In the genomic region with DNA sequence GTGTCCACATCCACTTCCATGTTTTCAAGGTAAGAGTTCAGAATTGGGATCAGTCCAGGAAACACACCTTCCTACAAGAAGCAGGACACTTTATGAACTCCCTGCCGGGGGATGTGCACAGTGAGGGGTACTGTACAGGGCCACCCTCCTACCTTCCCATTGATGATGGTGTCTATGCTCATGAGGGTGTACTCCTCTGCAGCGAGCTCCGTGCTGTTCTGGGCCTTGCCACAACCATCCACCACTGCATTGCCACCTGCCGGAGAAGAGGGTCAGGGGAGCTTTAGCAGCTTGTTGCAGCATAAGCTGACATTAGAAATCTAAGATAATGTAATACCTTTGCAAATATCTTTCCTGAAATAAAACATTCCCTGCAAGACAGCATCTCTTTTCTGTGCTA, we compare ENCODE assay signal across 2 cellular contexts.
TF ChIP-seq lines count a peak whose summit lies in the region.

No MANE protein-coding gene starts in this region.

TF ChIP-seq in A549, 52 proteins besides CTCF, POLR2A, EP300 and RAD21:
- TF ChIP-seq NFE2L2 (conservative IDR thresholded peaks at IDR 0.05; ENCODE audit: low read length) (no peak), HDAC2 (IDR thresholded peaks at IDR 0.05) (no peak), JUN (IDR thresholded peaks at IDR 0.05) (no peak), SREBF2 (IDR thresholded peaks at IDR 0.05) (no peak), RCOR1 (IDR thresholded peaks at IDR 0.05; ENCODE audit: low read depth, low read length) (no peak), JUNB (IDR thresholded peaks at IDR 0.05) (no peak), TP53 (CRISPR knock-in tag; IDR thresholded peaks at IDR 0.05) (no peak), ZFP36 (IDR thresholded peaks at IDR 0.05; ENCODE audit: borderline replicate concordance, partially characterized antibody) (no peak), FOSB (CRISPR knock-in tag; IDR thresholded peaks at IDR 0.05) (no peak), POLR2AphosphoS2 (conservative IDR thresholded peaks at IDR 0.05; ENCODE audit: low read length) (no peak), EHMT2 (IDR thresholded peaks at IDR 0.05; ENCODE audit: low read depth) (no peak), MAZ (IDR thresholded peaks at IDR 0.05; ENCODE audit: borderline replicate concordance, low read depth, low read length) (no peak), HOXA7 (CRISPR knock-in tag; IDR thresholded peaks at IDR 0.05) (no peak), ZNF302 (CRISPR knock-in tag; IDR thresholded peaks at IDR 0.05) (no peak), FOSL2 (IDR thresholded peaks at IDR 0.05) (no peak), FOSL2 (CRISPR knock-in tag; IDR thresholded peaks at IDR 0.05) (no peak), KDM1A (IDR thresholded peaks at IDR 0.05; ENCODE audit: low read depth) (no peak)
- TF ChIP-seq, protein P1, sequence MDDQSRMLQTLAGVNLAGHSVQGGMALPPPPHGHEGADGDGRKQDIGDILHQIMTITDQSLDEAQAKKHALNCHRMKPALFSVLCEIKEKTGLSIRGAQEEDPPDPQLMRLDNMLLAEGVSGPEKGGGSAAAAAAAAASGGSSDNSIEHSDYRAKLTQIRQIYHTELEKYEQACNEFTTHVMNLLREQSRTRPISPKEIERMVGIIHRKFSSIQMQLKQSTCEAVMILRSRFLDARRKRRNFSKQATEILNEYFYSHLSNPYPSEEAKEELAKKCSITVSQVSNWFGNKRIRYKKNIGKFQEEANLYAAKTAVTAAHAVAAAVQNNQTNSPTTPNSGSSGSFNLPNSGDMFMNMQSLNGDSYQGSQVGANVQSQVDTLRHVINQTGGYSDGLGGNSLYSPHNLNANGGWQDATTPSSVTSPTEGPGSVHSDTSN (IDR thresholded peaks at IDR 0.05) = no peak
- TF ChIP-seq, protein P2, sequence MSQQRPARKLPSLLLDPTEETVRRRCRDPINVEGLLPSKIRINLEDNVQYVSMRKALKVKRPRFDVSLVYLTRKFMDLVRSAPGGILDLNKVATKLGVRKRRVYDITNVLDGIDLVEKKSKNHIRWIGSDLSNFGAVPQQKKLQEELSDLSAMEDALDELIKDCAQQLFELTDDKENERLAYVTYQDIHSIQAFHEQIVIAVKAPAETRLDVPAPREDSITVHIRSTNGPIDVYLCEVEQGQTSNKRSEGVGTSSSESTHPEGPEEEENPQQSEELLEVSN (IDR thresholded peaks at IDR 0.05; ENCODE audit: borderline replicate concordance, low read depth) = no peak
- TF ChIP-seq, protein P3, sequence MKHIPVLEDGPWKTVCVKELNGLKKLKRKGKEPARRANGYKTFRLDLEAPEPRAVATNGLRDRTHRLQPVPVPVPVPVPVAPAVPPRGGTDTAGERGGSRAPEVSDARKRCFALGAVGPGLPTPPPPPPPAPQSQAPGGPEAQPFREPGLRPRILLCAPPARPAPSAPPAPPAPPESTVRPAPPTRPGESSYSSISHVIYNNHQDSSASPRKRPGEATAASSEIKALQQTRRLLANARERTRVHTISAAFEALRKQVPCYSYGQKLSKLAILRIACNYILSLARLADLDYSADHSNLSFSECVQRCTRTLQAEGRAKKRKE (CRISPR knock-in tag; IDR thresholded peaks at IDR 0.05; ENCODE audit: low read depth) = no peak

TF ChIP-seq in IMR-90, 13 proteins besides CTCF, POLR2A, EP300 and RAD21:
- TF ChIP-seq FOS (IDR thresholded peaks at IDR 0.05; ENCODE audit: low read depth, low read length) (no peak), BHLHE40 (IDR thresholded peaks at IDR 0.05; ENCODE audit: low read depth, low read length) (no peak), MAFK (IDR thresholded peaks at IDR 0.05; ENCODE audit: low read depth, low read length) (no peak), SMC3 (IDR thresholded peaks at IDR 0.05; ENCODE audit: low read depth, low read length) (no peak), RCOR1 (IDR thresholded peaks at IDR 0.05; ENCODE audit: insufficient replicate concordance, low read length) (no peak), NFE2L2 (IDR thresholded peaks at IDR 0.05; ENCODE audit: low read depth, low read length) (no peak), RFX5 (IDR thresholded peaks at IDR 0.05; ENCODE audit: low read depth, low read length) (no peak), MAZ (IDR thresholded peaks at IDR 0.05; ENCODE audit: borderline replicate concordance, low read depth, low read length) (no peak), MXI1 (IDR thresholded peaks at IDR 0.05; ENCODE audit: borderline replicate concordance, low read depth, low read length) (no peak), CHD1 (IDR thresholded peaks at IDR 0.05; ENCODE audit: low read depth, low read length) (no peak), CEBPB (IDR thresholded peaks at IDR 0.05; ENCODE audit: low read depth, low read length) (no peak)
- TF ChIP-seq, protein P4, sequence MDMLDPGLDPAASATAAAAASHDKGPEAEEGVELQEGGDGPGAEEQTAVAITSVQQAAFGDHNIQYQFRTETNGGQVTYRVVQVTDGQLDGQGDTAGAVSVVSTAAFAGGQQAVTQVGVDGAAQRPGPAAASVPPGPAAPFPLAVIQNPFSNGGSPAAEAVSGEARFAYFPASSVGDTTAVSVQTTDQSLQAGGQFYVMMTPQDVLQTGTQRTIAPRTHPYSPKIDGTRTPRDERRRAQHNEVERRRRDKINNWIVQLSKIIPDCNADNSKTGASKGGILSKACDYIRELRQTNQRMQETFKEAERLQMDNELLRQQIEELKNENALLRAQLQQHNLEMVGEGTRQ (IDR thresholded peaks at IDR 0.05; ENCODE audit: low read depth, low read length) = no peak
- TF ChIP-seq, protein P5, sequence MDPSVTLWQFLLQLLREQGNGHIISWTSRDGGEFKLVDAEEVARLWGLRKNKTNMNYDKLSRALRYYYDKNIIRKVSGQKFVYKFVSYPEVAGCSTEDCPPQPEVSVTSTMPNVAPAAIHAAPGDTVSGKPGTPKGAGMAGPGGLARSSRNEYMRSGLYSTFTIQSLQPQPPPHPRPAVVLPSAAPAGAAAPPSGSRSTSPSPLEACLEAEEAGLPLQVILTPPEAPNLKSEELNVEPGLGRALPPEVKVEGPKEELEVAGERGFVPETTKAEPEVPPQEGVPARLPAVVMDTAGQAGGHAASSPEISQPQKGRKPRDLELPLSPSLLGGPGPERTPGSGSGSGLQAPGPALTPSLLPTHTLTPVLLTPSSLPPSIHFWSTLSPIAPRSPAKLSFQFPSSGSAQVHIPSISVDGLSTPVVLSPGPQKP (IDR thresholded peaks at IDR 0.05; ENCODE audit: borderline replicate concordance, low read depth, low read length) = no peak
